8 cellular contexts compared by ENCODE assay signal in genomic region chr7:26865094-26865388, GRCh38.
DNase-seq lines count a peak whose midpoint lies in the region; ATAC-seq and TF ChIP-seq lines count a peak whose summit lies in the region.

No MANE protein-coding gene starts in this region.

- peaks cover 4% of the 10 kb centered on the region; the same call in 1 of the 2 replicates for H3K36me3 ChIP-seq in DOHH2 (ENCODE audit: control insufficient read depth, low read length)

- peaks cover 37% of the 10 kb centered on the region for H3K79me2 ChIP-seq in DOHH2 (ENCODE audit: control insufficient read depth, low read length)

- DNase-seq in astrocyte of the spinal cord (ENCODE audit: low read depth, low spot score) (no peak), iPS-NIHi11 (ENCODE audit: low spot score) (peak; percentile 79), NCI-H2029 treated with DMSO at 0.1 percent for 48 hours (lab: John Stamatoyannopoulos, UW) (no peak)
- no peak for DNase-seq in stimulated activated naive B cell treated with anti-CD40 and anti-IgM and Interleukin-4, amounts not matched to agents 10 μg/mL and 1 μg/mL and 100 μg/mL, for 72 hours
- no peak for DNase-seq in stimulated activated CD4-positive, alpha-beta T cell treated with anti-CD3 and anti-CD28 coated beads, Interleukin-15, amount 100 ng/mL, for 24 hours

- peaks cover 3 to 18% of the 10 kb centered on the region in 2 donors for H3K4me1 Mint-ChIP-seq in stimulated activated naive B cell treated with anti-CD40 and anti-IgM and Interleukin-4, amounts not matched to agents 10 μg/mL and 1 μg/mL and 100 μg/mL, for 72 hours

- peaks cover 11% of the 10 kb centered on the region for H3F3A ChIP-seq in DOHH2 (ENCODE audit: control insufficient read depth, insufficient read depth)

- H3K9me2 ChIP-seq in DOHH2 (replicated peaks; ENCODE audit: control insufficient read depth, low read length) = no peaks in the 10 kb centered on the region

- H3K27ac Mint-ChIP-seq in stimulated activated naive B cell treated with anti-CD40 and anti-IgM and Interleukin-4, amounts not matched to agents 10 μg/mL and 1 μg/mL and 100 μg/mL, for 72 hours = peak overlapping the region; percentile 100

- no peaks in the 10 kb centered on the region for H4K20me1 ChIP-seq in DOHH2 (ENCODE audit: control insufficient read depth, insufficient read depth, low read depth, low read length)

- H3K9me3 ChIP-seq in DOHH2 (ENCODE audit: control insufficient read depth, insufficient read depth, low read length) = no peaks in the 10 kb centered on the region

- H3K27me3 ChIP-seq in DOHH2 (ENCODE audit: control insufficient read depth, low read length) = no peaks in the 10 kb centered on the region

- peak overlapping the region; percentile 87 for H3K4me2 ChIP-seq in DOHH2 (ENCODE audit: low read length)

- H3K4me3 ChIP-seq in DOHH2 (ENCODE audit: low read length) = peak overlapping the region; percentile 91
- peak overlapping the region; percentile 97 for H3K4me3 ChIP-seq in astrocyte of the spinal cord (ENCODE audit: low read depth, low read length)

- in situ Hi-C loops in astrocyte of the spinal cord (cut with HindIII; ENCODE audit: low sequenced_read_pairs) = no loop called here

- TF ChIP-seq CTCF in DOHH2 (IDR thresholded peaks at IDR 0.05; ENCODE audit: low read depth, low read length, poor library complexity, severe bottlenecking) (no peak), astrocyte of the spinal cord (IDR thresholded peaks at IDR 0.05; ENCODE audit: low read depth, low read length) (no peak)

- peaks cover 0 to 8% of the 10 kb centered on the region in 2 donors for H3K36me3 Mint-ChIP-seq in stimulated activated naive B cell treated with anti-CD40 and anti-IgM and Interleukin-4, amounts not matched to agents 10 μg/mL and 1 μg/mL and 100 μg/mL, for 72 hours

- peaks cover 0 to 2% of the 10 kb centered on the region in 2 donors for H3K9me3 Mint-ChIP-seq in stimulated activated naive B cell treated with anti-CD40 and anti-IgM and Interleukin-4, amounts not matched to agents 10 μg/mL and 1 μg/mL and 100 μg/mL, for 72 hours

- ATAC-seq in GM21381 (IDR thresholded peaks at IDR 0.05; ENCODE audit: unreplicated experiment) = peak; percentile 34
- peak; percentile 21 for ATAC-seq in HG03558 (IDR thresholded peaks at IDR 0.05; ENCODE audit: extremely low read depth, unreplicated experiment)
- ATAC-seq in stimulated activated naive B cell treated with anti-CD40 and anti-IgM and Interleukin-4, amounts not matched to agents 10 μg/mL and 1 μg/mL and 100 μg/mL, for 72 hours (replicated peaks) = peak; percentile 35 to 49

- no peaks in the 10 kb centered on the region for H3K27me3 Mint-ChIP-seq in stimulated activated naive B cell treated with anti-CD40 and anti-IgM and Interleukin-4, amounts not matched to agents 10 μg/mL and 1 μg/mL and 100 μg/mL, for 72 hours

- H3K27ac ChIP-seq in DOHH2 (ENCODE audit: low read depth, low read length) = peak overlapping the region; percentile 87

- peak overlapping the region; percentile 95 to 100 for H3K4me3 Mint-ChIP-seq in stimulated activated naive B cell treated with anti-CD40 and anti-IgM and Interleukin-4, amounts not matched to agents 10 μg/mL and 1 μg/mL and 100 μg/mL, for 72 hours

- H3K4me1 ChIP-seq in DOHH2 (ENCODE audit: control insufficient read depth, low read length) = peaks cover 40% of the 10 kb centered on the region
